Comparison of ENCODE assay signal across 1 cellular context in the genomic region with DNA sequence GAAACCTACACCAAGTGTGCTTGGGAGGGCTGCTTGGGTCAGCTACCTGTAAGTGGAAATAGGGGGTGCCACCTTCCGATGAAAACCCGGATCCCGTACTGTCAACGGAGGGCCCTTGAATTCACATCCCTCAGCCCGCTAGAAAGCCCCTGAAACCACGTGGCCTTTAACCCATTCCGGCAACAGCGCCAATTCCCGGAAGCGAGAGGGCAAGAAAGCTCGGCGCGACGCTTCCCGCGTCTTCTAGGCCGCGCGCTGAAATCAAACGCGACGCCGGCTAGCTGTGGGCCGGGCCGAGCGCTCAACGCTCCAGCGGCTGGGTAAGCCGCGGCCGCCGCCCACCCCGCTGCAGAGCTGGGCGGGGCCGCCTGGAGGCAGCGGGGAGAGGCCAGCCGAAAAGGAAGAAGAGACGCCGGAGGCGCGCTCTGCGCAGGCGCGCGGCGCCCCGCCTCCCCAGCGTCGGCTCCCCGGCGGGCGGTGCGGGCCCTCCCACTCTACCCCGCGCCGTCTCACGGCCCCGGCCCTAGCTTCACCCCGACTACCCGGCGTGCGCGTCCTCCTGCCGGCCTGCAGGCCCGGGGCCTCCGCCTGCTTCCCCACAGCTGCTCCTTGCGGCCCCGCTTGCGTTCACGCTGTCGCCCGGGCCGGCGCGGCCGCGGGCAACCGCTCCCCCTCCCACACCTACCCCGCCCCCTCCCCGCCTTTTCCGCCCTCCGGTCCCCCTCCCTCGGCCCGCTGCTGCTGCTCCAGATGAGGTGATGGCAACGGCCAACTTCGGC.
TF ChIP-seq lines count a peak whose summit lies in the region.

A gene (plus strand): TSS at position 492 of the 779 bp plus-strand sequence. CDS start 267 bp downstream, at position 759.

TF ChIP-seq in HepG2, 621 proteins besides CTCF, POLR2A, EP300 and RAD21 (continued from another document and continues in another):
- no peak for TF ChIP-seq EZH2 (conservative IDR thresholded peaks at IDR 0.05; ENCODE audit: low read depth, low read length)
- peak; percentile 55; the same call in 1 of the 2 replicates for TF ChIP-seq ZSCAN20 (CRISPR knock-in tag; IDR thresholded peaks at IDR 0.05; ENCODE audit: borderline replicate concordance)
- TF ChIP-seq ZFP90 (CRISPR knock-in tag; IDR thresholded peaks at IDR 0.05; ENCODE audit: borderline replicate concordance), result no peak; the same call in 1 of the 2 replicates
- TF ChIP-seq ZNF562 (CRISPR knock-in tag; IDR thresholded peaks at IDR 0.05; ENCODE audit: borderline replicate concordance), result peak; percentile 64; the same call in 1 of the 2 replicates
- no peak for TF ChIP-seq PHB2 (IDR thresholded peaks at IDR 0.05; ENCODE audit: partially characterized antibody)
- TF ChIP-seq ZNF235 (CRISPR knock-in tag; IDR thresholded peaks at IDR 0.05; ENCODE audit: borderline replicate concordance), result peak; percentile 39
- peak; percentile 75; the same call in 1 of the 2 replicates for TF ChIP-seq ZNF256 (CRISPR knock-in tag; conservative IDR thresholded peaks at IDR 0.05)
- TF ChIP-seq RFXAP (CRISPR knock-in tag; IDR thresholded peaks at IDR 0.05; ENCODE audit: borderline replicate concordance), result peak; percentile 79
- TF ChIP-seq ZNF713 (CRISPR knock-in tag; IDR thresholded peaks at IDR 0.05), result no peak
- TF ChIP-seq ZFX (CRISPR knock-in tag; IDR thresholded peaks at IDR 0.05; ENCODE audit: low read depth), result peak; percentile 90
- TF ChIP-seq, protein P1, sequence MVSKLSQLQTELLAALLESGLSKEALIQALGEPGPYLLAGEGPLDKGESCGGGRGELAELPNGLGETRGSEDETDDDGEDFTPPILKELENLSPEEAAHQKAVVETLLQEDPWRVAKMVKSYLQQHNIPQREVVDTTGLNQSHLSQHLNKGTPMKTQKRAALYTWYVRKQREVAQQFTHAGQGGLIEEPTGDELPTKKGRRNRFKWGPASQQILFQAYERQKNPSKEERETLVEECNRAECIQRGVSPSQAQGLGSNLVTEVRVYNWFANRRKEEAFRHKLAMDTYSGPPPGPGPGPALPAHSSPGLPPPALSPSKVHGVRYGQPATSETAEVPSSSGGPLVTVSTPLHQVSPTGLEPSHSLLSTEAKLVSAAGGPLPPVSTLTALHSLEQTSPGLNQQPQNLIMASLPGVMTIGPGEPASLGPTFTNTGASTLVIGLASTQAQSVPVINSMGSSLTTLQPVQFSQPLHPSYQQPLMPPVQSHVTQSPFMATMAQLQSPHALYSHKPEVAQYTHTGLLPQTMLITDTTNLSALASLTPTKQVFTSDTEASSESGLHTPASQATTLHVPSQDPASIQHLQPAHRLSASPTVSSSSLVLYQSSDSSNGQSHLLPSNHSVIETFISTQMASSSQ (IDR thresholded peaks at IDR 0.05; ENCODE audit: low read depth), result no peak
- TF ChIP-seq, protein P1 (CRISPR knock-in tag; IDR thresholded peaks at IDR 0.05; ENCODE audit: borderline replicate concordance), result no peak; the same call in 1 of the 2 replicates
- TF ChIP-seq MTA3 (CRISPR knock-in tag; IDR thresholded peaks at IDR 0.05), result no peak
- peak; percentile 70; the same call in 1 of the 2 replicates for TF ChIP-seq HOXA9 (CRISPR knock-in tag; IDR thresholded peaks at IDR 0.05; ENCODE audit: borderline replicate concordance)
- TF ChIP-seq ZNF557 (CRISPR knock-in tag; IDR thresholded peaks at IDR 0.05), result no peak
- TF ChIP-seq, protein P2, sequence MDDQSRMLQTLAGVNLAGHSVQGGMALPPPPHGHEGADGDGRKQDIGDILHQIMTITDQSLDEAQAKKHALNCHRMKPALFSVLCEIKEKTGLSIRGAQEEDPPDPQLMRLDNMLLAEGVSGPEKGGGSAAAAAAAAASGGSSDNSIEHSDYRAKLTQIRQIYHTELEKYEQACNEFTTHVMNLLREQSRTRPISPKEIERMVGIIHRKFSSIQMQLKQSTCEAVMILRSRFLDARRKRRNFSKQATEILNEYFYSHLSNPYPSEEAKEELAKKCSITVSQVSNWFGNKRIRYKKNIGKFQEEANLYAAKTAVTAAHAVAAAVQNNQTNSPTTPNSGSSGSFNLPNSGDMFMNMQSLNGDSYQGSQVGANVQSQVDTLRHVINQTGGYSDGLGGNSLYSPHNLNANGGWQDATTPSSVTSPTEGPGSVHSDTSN (CRISPR knock-in tag; IDR thresholded peaks at IDR 0.05; ENCODE audit: borderline replicate concordance), result 0 out of 2 replicates have a peak, but pooled peaks have one; percentile 60
- peak; percentile 85; the same call in 1 of the 2 replicates for TF ChIP-seq ZNF615 (CRISPR knock-in tag; IDR thresholded peaks at IDR 0.05; ENCODE audit: borderline replicate concordance)
- peak; percentile 92 for TF ChIP-seq IRX3 (CRISPR knock-in tag; IDR thresholded peaks at IDR 0.05; ENCODE audit: borderline replicate concordance, low read depth)
- TF ChIP-seq, protein P3, sequence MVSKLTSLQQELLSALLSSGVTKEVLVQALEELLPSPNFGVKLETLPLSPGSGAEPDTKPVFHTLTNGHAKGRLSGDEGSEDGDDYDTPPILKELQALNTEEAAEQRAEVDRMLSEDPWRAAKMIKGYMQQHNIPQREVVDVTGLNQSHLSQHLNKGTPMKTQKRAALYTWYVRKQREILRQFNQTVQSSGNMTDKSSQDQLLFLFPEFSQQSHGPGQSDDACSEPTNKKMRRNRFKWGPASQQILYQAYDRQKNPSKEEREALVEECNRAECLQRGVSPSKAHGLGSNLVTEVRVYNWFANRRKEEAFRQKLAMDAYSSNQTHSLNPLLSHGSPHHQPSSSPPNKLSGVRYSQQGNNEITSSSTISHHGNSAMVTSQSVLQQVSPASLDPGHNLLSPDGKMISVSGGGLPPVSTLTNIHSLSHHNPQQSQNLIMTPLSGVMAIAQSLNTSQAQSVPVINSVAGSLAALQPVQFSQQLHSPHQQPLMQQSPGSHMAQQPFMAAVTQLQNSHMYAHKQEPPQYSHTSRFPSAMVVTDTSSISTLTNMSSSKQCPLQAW (CRISPR knock-in tag; IDR thresholded peaks at IDR 0.05), result peak; percentile 6; the same call in 1 of the 2 replicates
- TF ChIP-seq ZKSCAN8 (CRISPR knock-in tag; IDR thresholded peaks at IDR 0.05; ENCODE audit: borderline replicate concordance), result peak; percentile 49; the same call in 1 of the 2 replicates
- TF ChIP-seq, protein P4, sequence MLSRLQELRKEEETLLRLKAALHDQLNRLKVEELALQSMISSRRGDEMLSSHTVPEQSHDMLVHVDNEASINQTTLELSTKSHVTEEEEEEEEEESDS (CRISPR knock-in tag; IDR thresholded peaks at IDR 0.05; ENCODE audit: borderline replicate concordance), result 0 out of 2 replicates have a peak, but pooled peaks have one; percentile 82
- TF ChIP-seq, protein P5, sequence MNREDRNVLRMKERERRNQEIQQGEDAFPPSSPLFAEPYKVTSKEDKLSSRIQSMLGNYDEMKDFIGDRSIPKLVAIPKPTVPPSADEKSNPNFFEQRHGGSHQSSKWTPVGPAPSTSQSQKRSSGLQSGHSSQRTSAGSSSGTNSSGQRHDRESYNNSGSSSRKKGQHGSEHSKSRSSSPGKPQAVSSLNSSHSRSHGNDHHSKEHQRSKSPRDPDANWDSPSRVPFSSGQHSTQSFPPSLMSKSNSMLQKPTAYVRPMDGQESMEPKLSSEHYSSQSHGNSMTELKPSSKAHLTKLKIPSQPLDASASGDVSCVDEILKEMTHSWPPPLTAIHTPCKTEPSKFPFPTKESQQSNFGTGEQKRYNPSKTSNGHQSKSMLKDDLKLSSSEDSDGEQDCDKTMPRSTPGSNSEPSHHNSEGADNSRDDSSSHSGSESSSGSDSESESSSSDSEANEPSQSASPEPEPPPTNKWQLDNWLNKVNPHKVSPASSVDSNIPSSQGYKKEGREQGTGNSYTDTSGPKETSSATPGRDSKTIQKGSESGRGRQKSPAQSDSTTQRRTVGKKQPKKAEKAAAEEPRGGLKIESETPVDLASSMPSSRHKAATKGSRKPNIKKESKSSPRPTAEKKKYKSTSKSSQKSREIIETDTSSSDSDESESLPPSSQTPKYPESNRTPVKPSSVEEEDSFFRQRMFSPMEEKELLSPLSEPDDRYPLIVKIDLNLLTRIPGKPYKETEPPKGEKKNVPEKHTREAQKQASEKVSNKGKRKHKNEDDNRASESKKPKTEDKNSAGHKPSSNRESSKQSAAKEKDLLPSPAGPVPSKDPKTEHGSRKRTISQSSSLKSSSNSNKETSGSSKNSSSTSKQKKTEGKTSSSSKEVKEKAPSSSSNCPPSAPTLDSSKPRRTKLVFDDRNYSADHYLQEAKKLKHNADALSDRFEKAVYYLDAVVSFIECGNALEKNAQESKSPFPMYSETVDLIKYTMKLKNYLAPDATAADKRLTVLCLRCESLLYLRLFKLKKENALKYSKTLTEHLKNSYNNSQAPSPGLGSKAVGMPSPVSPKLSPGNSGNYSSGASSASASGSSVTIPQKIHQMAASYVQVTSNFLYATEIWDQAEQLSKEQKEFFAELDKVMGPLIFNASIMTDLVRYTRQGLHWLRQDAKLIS (CRISPR knock-in tag; IDR thresholded peaks at IDR 0.05), result no peak
- no peak for TF ChIP-seq ZNF484 (CRISPR knock-in tag; IDR thresholded peaks at IDR 0.05; ENCODE audit: borderline replicate concordance, low read depth)
- no peak for TF ChIP-seq ZMYM3 (CRISPR knock-in tag; IDR thresholded peaks at IDR 0.05)
- TF ChIP-seq ATF7 (IDR thresholded peaks at IDR 0.05), result no peak
- TF ChIP-seq ATF7 (CRISPR knock-in tag; IDR thresholded peaks at IDR 0.05), result no peak
- no peak for TF ChIP-seq XBP1 (CRISPR knock-in tag; IDR thresholded peaks at IDR 0.05)
- TF ChIP-seq THAP11 (CRISPR knock-in tag; IDR thresholded peaks at IDR 0.05), result peak; percentile 73; the same call in 1 of the 2 replicates
- peak; percentile 28; the same call in 1 of the 2 replicates for TF ChIP-seq DR1 (CRISPR knock-in tag; IDR thresholded peaks at IDR 0.05)
- TF ChIP-seq SYNCRIP (IDR thresholded peaks at IDR 0.05; ENCODE audit: insufficient read depth, low read depth, low read length), result no peak
- no peak for TF ChIP-seq ZNF382 (CRISPR knock-in tag; IDR thresholded peaks at IDR 0.05; ENCODE audit: borderline replicate concordance)
- peak; percentile 81 for TF ChIP-seq GABPB1 (CRISPR knock-in tag; IDR thresholded peaks at IDR 0.05)
- TF ChIP-seq KAT8 (CRISPR knock-in tag; IDR thresholded peaks at IDR 0.05), result peak; percentile 88
- no peak for TF ChIP-seq IKZF1 (IDR thresholded peaks at IDR 0.05)
- peak; percentile 57; the same call in 1 of the 2 replicates for TF ChIP-seq ZSCAN29 (CRISPR knock-in tag; conservative IDR thresholded peaks at IDR 0.05)
- TF ChIP-seq, protein P6, sequence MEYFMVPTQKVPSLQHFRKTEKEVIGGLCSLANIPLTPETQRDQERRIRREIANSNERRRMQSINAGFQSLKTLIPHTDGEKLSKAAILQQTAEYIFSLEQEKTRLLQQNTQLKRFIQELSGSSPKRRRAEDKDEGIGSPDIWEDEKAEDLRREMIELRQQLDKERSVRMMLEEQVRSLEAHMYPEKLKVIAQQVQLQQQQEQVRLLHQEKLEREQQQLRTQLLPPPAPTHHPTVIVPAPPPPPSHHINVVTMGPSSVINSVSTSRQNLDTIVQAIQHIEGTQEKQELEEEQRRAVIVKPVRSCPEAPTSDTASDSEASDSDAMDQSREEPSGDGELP (IDR thresholded peaks at IDR 0.05; ENCODE audit: borderline replicate concordance, low read depth), result 0 out of 2 replicates have a peak, but pooled peaks have one; percentile 23
- no peak for TF ChIP-seq ZNF510 (CRISPR knock-in tag; IDR thresholded peaks at IDR 0.05; ENCODE audit: low read depth)
- TF ChIP-seq ZNF501 (CRISPR knock-in tag; IDR thresholded peaks at IDR 0.05), result peak; percentile 68; the same call in 1 of the 2 replicates
- TF ChIP-seq CHCHD3 (CRISPR knock-in tag; IDR thresholded peaks at IDR 0.05), result 0 out of 2 replicates have a peak, but pooled peaks have one; percentile 69
- TF ChIP-seq ZNF724P (CRISPR knock-in tag; IDR thresholded peaks at IDR 0.05; ENCODE audit: borderline replicate concordance), result peak; percentile 85; the same call in 1 of the 2 replicates
- peak; percentile 86 for TF ChIP-seq TOPORS (CRISPR knock-in tag; IDR thresholded peaks at IDR 0.05)
- peak; percentile 83; the same call in 1 of the 2 replicates for TF ChIP-seq ZNF567 (CRISPR knock-in tag; IDR thresholded peaks at IDR 0.05; ENCODE audit: borderline replicate concordance)
- TF ChIP-seq ZNF205 (CRISPR knock-in tag; IDR thresholded peaks at IDR 0.05), result peak; percentile 94
- TF ChIP-seq, protein P7, sequence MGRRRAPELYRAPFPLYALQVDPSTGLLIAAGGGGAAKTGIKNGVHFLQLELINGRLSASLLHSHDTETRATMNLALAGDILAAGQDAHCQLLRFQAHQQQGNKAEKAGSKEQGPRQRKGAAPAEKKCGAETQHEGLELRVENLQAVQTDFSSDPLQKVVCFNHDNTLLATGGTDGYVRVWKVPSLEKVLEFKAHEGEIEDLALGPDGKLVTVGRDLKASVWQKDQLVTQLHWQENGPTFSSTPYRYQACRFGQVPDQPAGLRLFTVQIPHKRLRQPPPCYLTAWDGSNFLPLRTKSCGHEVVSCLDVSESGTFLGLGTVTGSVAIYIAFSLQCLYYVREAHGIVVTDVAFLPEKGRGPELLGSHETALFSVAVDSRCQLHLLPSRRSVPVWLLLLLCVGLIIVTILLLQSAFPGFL (CRISPR knock-in tag; IDR thresholded peaks at IDR 0.05), result peak; percentile 47; the same call in 1 of the 2 replicates
- TF ChIP-seq, protein P8, sequence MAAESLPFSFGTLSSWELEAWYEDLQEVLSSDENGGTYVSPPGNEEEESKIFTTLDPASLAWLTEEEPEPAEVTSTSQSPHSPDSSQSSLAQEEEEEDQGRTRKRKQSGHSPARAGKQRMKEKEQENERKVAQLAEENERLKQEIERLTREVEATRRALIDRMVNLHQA (CRISPR knock-in tag; IDR thresholded peaks at IDR 0.05), result no peak
- peak; percentile 98 for TF ChIP-seq ATF7-NPFF (CRISPR knock-in tag; IDR thresholded peaks at IDR 0.05; ENCODE audit: low read depth)
- TF ChIP-seq, protein P9, sequence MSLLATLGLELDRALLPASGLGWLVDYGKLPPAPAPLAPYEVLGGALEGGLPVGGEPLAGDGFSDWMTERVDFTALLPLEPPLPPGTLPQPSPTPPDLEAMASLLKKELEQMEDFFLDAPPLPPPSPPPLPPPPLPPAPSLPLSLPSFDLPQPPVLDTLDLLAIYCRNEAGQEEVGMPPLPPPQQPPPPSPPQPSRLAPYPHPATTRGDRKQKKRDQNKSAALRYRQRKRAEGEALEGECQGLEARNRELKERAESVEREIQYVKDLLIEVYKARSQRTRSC (CRISPR knock-in tag; IDR thresholded peaks at IDR 0.05; ENCODE audit: low read depth), result no peak
- no peak for TF ChIP-seq SMARCE1 (IDR thresholded peaks at IDR 0.05; ENCODE audit: borderline replicate concordance)
